Comparison of ENCODE assay signal across 8 cellular contexts in the genomic region with DNA sequence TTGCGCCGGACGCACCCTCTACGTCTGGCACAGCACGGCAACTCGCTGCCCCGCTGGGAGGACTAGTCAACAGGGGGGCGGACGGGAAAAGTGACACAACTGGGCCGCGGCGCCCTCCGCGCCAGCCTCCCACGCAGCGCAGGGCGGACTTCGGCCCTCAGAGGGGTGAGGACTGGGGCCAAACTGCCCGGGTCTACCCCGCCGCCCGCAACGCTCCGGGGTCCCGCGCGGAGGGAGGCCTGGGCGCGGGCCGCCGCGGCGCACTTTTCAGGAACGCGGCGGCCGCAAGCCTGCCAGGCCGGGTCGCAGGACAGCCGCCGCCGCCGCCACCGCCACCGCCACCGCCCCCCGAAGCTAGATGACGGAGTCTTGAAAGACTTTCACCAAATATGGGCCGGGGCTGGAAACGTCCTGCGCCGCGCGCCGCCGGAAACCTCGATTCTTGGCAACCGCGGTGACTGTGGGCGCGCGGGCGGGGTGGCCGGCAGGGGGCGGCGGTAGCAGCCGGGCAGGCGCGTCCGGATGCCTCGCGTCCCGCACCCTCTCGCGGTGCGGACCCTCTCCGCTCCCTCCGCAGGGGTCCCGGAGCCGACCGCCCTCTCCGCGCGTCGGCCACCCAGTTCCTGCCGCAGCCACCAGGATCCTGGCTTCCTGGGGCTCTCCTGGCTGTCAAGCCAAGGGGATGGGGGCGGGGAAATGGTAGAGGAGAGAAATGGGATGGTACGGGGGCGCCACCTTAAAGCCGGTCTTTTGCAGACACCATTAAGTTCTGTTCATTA.
A peak's percentile ranks its signal among the peaks of the same experiment; 100 is the strongest.
DNase-seq lines count a peak whose midpoint lies in the region; ATAC-seq and TF ChIP-seq lines count a peak whose summit lies in the region.

No MANE protein-coding gene starts in this region.

- peak; percentile 11 for TF ChIP-seq CTCF in cardiac fibroblast (IDR thresholded peaks at IDR 0.05; ENCODE audit: low read depth, low read length)

- ATAC-seq in GM19455 (IDR thresholded peaks at IDR 0.05; ENCODE audit: unreplicated experiment) (peak; percentile 87), HG03469 (IDR thresholded peaks at IDR 0.05; ENCODE audit: unreplicated experiment) (peak; percentile 61)

- peak; percentile 93 for DNase-seq in EL
- peak; percentile 60 for DNase-seq in RPMI8226
- DNase-seq in cardiac fibroblast (ENCODE audit: low read depth in 2 of 2) = peak; percentile 92 to 95
- DNase-seq in islet precursor cell = peak; percentile 96
- DNase-seq in stimulated activated CD4-positive, alpha-beta T cell treated with anti-CD3 and anti-CD28 coated beads, Interleukin-12 subunit alpha, Interleukin-12 subunit beta, amount 100 ng/mL, for 4 hours = peak; percentile 43
- DNase-seq in HPDE6-E6E7 (ENCODE audit: extremely low spot score) = no peak

- peak overlapping the region; percentile 72 to 76 for H3K4me3 ChIP-seq in cardiac fibroblast (replicated peaks in 1 of 2; ENCODE audit: low read depth in 2 of 2, low read length in 2 of 2)
